ENCODE assay signal across 10 cellular contexts in the genomic region with DNA sequence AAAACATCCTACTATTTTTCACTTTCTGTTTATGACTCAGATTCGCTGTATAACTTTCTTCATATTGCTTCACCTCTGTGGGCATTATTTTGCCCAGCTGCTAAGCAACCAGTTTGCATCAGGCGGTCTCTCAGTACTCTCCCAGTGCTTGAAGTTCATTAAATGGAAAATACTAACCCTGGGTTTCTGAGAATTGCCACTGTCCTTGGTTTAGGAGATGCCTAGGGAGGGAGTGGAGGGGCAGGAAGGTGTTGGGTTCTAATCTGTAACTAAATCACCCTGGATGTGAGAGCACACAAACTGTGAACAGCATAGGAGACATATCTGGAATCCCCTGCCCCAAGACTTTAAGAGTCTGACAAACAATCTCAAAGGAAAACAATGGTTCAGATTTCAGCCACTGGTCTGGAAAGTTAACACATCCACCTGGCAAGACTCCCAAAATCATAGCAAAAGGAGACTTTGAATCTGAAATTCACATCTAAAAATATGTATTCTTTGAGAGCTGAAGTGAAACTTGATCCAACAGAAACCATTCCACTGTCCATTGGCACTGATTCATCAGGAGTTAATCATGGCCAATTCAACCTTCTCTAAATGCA.
DNase-seq lines count a peak whose midpoint lies in the region; ATAC-seq and TF ChIP-seq lines count a peak whose summit lies in the region.
"Had no signal": no experiment of that assay in that cellular context is flagged by ENCODE, and none has a peak within 500 bp of the region (broad histone marks: within the 10 kb centered on the region; RNA-seq: fewer than 3 reads in every experiment).

No MANE protein-coding gene starts in this region.

- no peaks in the 10 kb centered on the region for H3K36me3 Mint-ChIP-seq in T-helper 2 cell treated with Interferon-gamma antibody and Interleukin-4, amounts not matched to agents 5 μg/mL and 100 μg/mL, for 36 hours (ENCODE audit: low read depth)

- no peak for TF ChIP-seq CTCF in foreskin keratinocyte (conservative IDR thresholded peaks at IDR 0.05)
- TF ChIP-seq CTCF in smooth muscle cell (IDR thresholded peaks at IDR 0.05; ENCODE audit: borderline replicate concordance, insufficient read depth, poor library complexity, severe bottlenecking) = no peak

- no peaks in the 10 kb centered on the region for H3K9me3 Mint-ChIP-seq in T-helper 2 cell treated with Interferon-gamma antibody and Interleukin-4, amounts not matched to agents 5 μg/mL and 100 μg/mL, for 36 hours

- no peak overlapping the region for H2AFZ ChIP-seq in smooth muscle cell (ENCODE audit: low read depth)

- H3K4me1 ChIP-seq in foreskin keratinocyte = peaks cover 3% of the 10 kb centered on the region
- H3K4me1 ChIP-seq in smooth muscle cell (ENCODE audit: low read depth) = no peaks in the 10 kb centered on the region

- H3K9me3 ChIP-seq in smooth muscle cell (replicated peaks; ENCODE audit: low read depth) = no peaks in the 10 kb centered on the region

- DNase-seq in DMS 273 (lab: John Stamatoyannopoulos, UW; ENCODE audit: unreplicated experiment) (peak; percentile 25), DMS 273 treated with DMSO at 0.1 percent for 48 hours (lab: John Stamatoyannopoulos, UW) (no peak), foreskin keratinocyte (peak in 1 of 2 donors; percentile 55), smooth muscle cell (lab: John Stamatoyannopoulos, UW; ENCODE audit: unreplicated experiment) (no peak), SHP77 (lab: John Stamatoyannopoulos, UW) (no peak), AML-193 (lab: John Stamatoyannopoulos, UW) (no peak)
- peak; percentile 61 for DNase-seq in T-helper 2 cell treated with Interferon-gamma antibody and Interleukin-4, amounts not matched to agents 5 μg/mL and 100 μg/mL, for 36 hours (ENCODE audit: low spot score)
- DNase-seq: dermis blood vessel endothelial cell had no signal

- H3K4me3 ChIP-seq in smooth muscle cell = no peak overlapping the region

- no peak overlapping the region for H3K4me3 Mint-ChIP-seq in T-helper 2 cell treated with Interferon-gamma antibody and Interleukin-4, amounts not matched to agents 5 μg/mL and 100 μg/mL, for 36 hours

- H3K4me1 Mint-ChIP-seq in T-helper 2 cell treated with Interferon-gamma antibody and Interleukin-4, amounts not matched to agents 5 μg/mL and 100 μg/mL, for 36 hours (ENCODE audit: low read depth) = peaks cover 17% of the 10 kb centered on the region

- no peaks in the 10 kb centered on the region for H3K79me2 ChIP-seq in smooth muscle cell (ENCODE audit: low read depth)

- H3K27ac Mint-ChIP-seq in T-helper 2 cell treated with Interferon-gamma antibody and Interleukin-4, amounts not matched to agents 5 μg/mL and 100 μg/mL, for 36 hours = no peak overlapping the region

- 66% methylated on average over 2 of the region's 2 CpGs for WGBS in smooth muscle cell (ENCODE audit: low lambda C conversion rate)

- peaks cover 3% of the 10 kb centered on the region for H3K27me3 Mint-ChIP-seq in T-helper 2 cell treated with Interferon-gamma antibody and Interleukin-4, amounts not matched to agents 5 μg/mL and 100 μg/mL, for 36 hours (ENCODE audit: low read depth)

- H3K36me3 ChIP-seq in smooth muscle cell (ENCODE audit: low read depth) = no peaks in the 10 kb centered on the region

- ATAC-seq in foreskin keratinocyte (peak; percentile 82), GM18520 (IDR thresholded peaks at IDR 0.05; ENCODE audit: unreplicated experiment) (no peak)

- H3K27ac ChIP-seq in foreskin keratinocyte = no peak overlapping the region
- H3K27ac ChIP-seq in smooth muscle cell (ENCODE audit: low read depth) = peak overlapping the region; percentile 95
- H3K27ac ChIP-seq: 22Rv1 had no signal

- no peaks in the 10 kb centered on the region for H4K20me1 ChIP-seq in smooth muscle cell (ENCODE audit: low read depth)

- H3K4me2 ChIP-seq in smooth muscle cell = peak overlapping the region; percentile 62

- peaks cover 4% of the 10 kb centered on the region for H3K27me3 ChIP-seq in foreskin keratinocyte
- no peaks in the 10 kb centered on the region for H3K27me3 ChIP-seq in smooth muscle cell (ENCODE audit: low read depth)

- H3F3A ChIP-seq in smooth muscle cell (ENCODE audit: low read depth) = no peaks in the 10 kb centered on the region

- H3K9ac ChIP-seq in smooth muscle cell (ENCODE audit: low read depth) = peak overlapping the region; percentile 86

Comparison
In these comparisons a context has a peak if more than half of its experiments do, and no peak if none do; other contexts are left out.
1. DNase-seq: peak in DMS 273 (single experiment) and T-helper 2 cell treated with Interferon-gamma antibody and Interleukin-4, amounts not matched to agents 5 μg/mL and 100 μg/mL, for 36 hours (single experiment); none in DMS 273 treated with DMSO at 0.1 percent for 48 hours (single experiment), smooth muscle cell (single experiment), SHP77 (0 of 2) and AML-193 (0 of 2).